13 cellular contexts compared by ENCODE assay signal in the genomic region with DNA sequence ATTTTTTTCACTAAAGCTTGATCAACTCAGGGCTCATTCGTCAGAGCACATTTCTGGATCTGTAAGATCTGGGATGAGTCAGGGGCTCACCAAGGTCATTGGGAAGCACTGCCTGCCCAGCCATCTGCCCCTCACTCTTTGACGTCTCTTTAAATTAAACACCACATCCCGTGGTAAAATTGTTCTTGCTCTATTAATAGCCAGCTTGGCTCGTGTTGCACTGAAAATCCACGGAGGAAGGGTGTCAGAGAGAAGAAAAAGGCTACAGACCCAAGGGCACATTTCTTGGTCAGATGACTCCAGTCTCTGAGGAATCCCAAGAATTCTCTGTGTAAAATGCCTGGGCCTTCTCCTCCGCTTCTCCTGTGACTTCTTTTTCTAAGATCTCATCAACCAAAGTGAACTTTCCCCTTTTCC. TPM values are rescaled to one million over a fixed set of nuclear protein-coding genes. Genes with fewer than 3 reads are reported as not detected.
DNase-seq lines count a peak whose midpoint lies in the region; ATAC-seq and TF ChIP-seq lines count a peak whose summit lies in the region.
"Had no signal": no experiment of that assay in that cellular context is flagged by ENCODE, and none has a peak within 500 bp of the region (broad histone marks: within the 10 kb centered on the region; RNA-seq: fewer than 3 reads in every experiment).

No MANE protein-coding gene starts in this region.

- no peak for TF ChIP-seq EP300 in upper lobe of left lung (IDR thresholded peaks at IDR 0.05)

- intact Hi-C loops in Right ventricle myocardium inferior (cut with DNase I) = loop anchor here (1.0 to 5.0 kb wide), 6 partner anchors 25 to 576 kb away; no protein-coding TSS in a partner anchor
- intact Hi-C loops in cardiac septum (cut with DNase I) = loop anchor here (2.0 to 10.0 kb wide), 6 partner anchors 26 to 576 kb away; a partner anchor contains a TSS

- peaks cover 35% of the 10 kb centered on the region for H3K4me1 Mint-ChIP-seq in chondrocyte (ENCODE audit: low read depth)

- H3K27me3 Mint-ChIP-seq in chondrocyte (ENCODE audit: low read depth) = no peaks in the 10 kb centered on the region

- TF ChIP-seq CTCF in chondrocyte (IDR thresholded peaks at IDR 0.05) (no peak), upper lobe of left lung (IDR thresholded peaks at IDR 0.05) (no peak)

- no peaks in the 10 kb centered on the region for H3K36me3 ChIP-seq in upper lobe of left lung

- H3K4me1 ChIP-seq in upper lobe of left lung = no peaks in the 10 kb centered on the region

- no peak overlapping the region for H3K4me3 ChIP-seq in upper lobe of left lung

- DNase-seq in Right ventricle myocardium inferior (ENCODE audit: missing footprints) (no peak), cardiac septum (ENCODE audit: low spot score) (no peak), chondrocyte (ENCODE audit: low spot score) (no peak), kidney glomerular epithelial cell (lab: John Stamatoyannopoulos, UW) (peak; percentile 66), ureter (ENCODE audit: low spot score) (no peak), upper lobe of left lung (no peak), SK-N-DZ (ENCODE audit: low spot score) (no peak)
- DNase-seq: activated CD8-positive, alpha-beta memory T cell treated with anti-CD3 and anti-CD28 coated beads, Interleukin-2, amount 50 U/mL, for 4 hours; dermis blood vessel endothelial cell; Karpas-422; occipital lobe; T-helper 2 cell had no signal

- no peaks in the 10 kb centered on the region for H3K9me3 Mint-ChIP-seq in chondrocyte (ENCODE audit: low read depth)

- ATAC-seq in Right ventricle myocardium inferior (peak; percentile 78), GM21786 (IDR thresholded peaks at IDR 0.05; ENCODE audit: unreplicated experiment) (no peak), upper lobe of left lung (ENCODE audit: low FRiP score in 2 of 2) (no peak)

- H3K27ac ChIP-seq in upper lobe of left lung = peak overlapping the region in 1 of 4 donors; percentile 64

- H3K27me3 ChIP-seq in upper lobe of left lung = no peaks in the 10 kb centered on the region

- 31 to 60% methylated on average over 6 of the region's 6 CpGs for WGBS in upper lobe of left lung, 2 donors

- peak overlapping the region; percentile 97 for H3K27ac Mint-ChIP-seq in chondrocyte (ENCODE audit: unreplicated experiment)

- no peaks in the 10 kb centered on the region for H3K9me3 ChIP-seq in upper lobe of left lung

- H3K4me3 Mint-ChIP-seq in chondrocyte (ENCODE audit: unreplicated experiment) = no peak overlapping the region

- no peaks in the 10 kb centered on the region for H3K36me3 Mint-ChIP-seq in chondrocyte (ENCODE audit: low read depth)

- TF ChIP-seq POLR2A in upper lobe of left lung (IDR thresholded peaks at IDR 0.05) = no peak

RNA-seq across cellular contexts. Expression of a gene that starts 45.7 kb away (rescaled TPM):
- total RNA-seq in Right ventricle myocardium inferior = 171 TPM
- total RNA-seq in cardiac septum = 75.1 TPM
- total RNA-seq in chondrocyte = 9.2 to 13.0 TPM (median 10.2 TPM) in 3 replicates
- total RNA-seq in ureter = 17.5 TPM
- total RNA-seq in upper lobe of left lung = 10 to 100 TPM; 13.1 to 21.9 (median 14.5) TPM
- 14.3 and 26.2 TPM in 2 replicates for polyA plus RNA-seq in SK-N-DZ (2014; cell fraction: cytosol; rRNA removed)
- polyA plus RNA-seq in SK-N-DZ (2014; cell fraction: nucleus; rRNA removed) = 16.5 and 17.5 TPM in 2 replicates
